9 cellular contexts compared by ENCODE assay signal in the genomic region with DNA sequence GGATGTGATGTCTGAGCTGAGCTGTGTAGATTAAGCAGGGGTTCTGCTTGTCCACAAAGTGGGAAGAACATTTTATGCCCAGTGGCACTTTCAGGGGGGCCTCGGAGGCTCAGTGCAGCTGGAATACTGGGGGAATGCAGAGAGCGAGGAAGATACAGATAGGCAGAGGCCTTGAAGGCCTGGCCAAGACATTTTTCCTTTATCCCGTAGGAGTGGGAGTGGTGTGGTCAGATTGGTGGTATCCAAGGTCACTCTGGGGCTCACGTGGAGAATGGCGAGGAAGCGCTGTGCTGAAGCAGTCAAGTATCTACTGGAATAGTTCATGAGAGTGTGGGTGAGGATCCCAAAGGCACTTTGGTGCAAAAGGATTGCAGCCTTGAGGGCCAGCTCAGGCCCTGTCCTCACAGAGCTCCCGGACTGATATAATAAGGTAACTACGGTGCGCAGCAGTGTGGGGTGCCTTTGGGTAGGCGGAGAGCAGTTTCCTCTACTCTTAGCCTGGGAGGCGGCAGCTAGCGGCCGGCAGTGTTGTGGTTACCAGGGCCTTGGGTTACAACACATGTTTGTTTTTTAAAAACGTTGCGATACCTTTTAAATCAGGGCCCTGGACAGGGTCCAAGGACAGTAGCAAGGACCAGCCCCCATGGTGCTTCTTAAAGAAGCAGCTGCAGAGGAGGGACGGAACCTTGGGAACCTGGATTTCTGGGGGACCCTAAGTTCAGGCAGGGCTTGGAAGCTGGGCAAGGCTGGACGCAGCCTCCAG. TPM values are rescaled to one million over a fixed set of nuclear protein-coding genes. Genes with fewer than 3 reads are reported as not detected.
DNase-seq lines count a peak whose midpoint lies in the region; ATAC-seq lines count a peak whose summit lies in the region.
"Had no signal": no experiment of that assay in that cellular context is flagged by ENCODE, and none has a peak within 500 bp of the region (broad histone marks: within the 10 kb centered on the region; RNA-seq: fewer than 3 reads in every experiment).

No MANE protein-coding gene starts in this region.

- no peaks in the 10 kb centered on the region for H3K36me3 ChIP-seq in aorta (ENCODE audit: control insufficient read depth in 1 of 2, insufficient read depth in 2 of 2, low read length in 1 of 2)

- H3K27ac Mint-ChIP-seq in activated CD8-positive, alpha-beta memory T cell treated with anti-CD3 and anti-CD28 coated beads, Interleukin-2, amount 10 ng/mL, durations not matched to agents 7 days and 5 days: peak overlapping the region; percentile 34

- 64 to 71% methylated on average over 17 of the region's 17 CpGs for WGBS in aorta, 2 donors

- H3K9me3 Mint-ChIP-seq in activated CD8-positive, alpha-beta memory T cell treated with anti-CD3 and anti-CD28 coated beads, Interleukin-2, amount 10 ng/mL, durations not matched to agents 7 days and 5 days (ENCODE audit: low read depth): no peaks in the 10 kb centered on the region

- H3K27ac ChIP-seq in aorta (ENCODE audit: low read depth in 1 of 2, low read length in 2 of 2): no peak overlapping the region
- H3K27ac ChIP-seq: HL-60 had no signal

- CTCF ChIA-PET in activated CD8-positive, alpha-beta memory T cell treated with anti-CD3 and anti-CD28 coated beads, Interleukin-2, amount 10 ng/mL, durations not matched to agents 7 days and 5 days (lab: Charles Lee): interaction anchor here (0.7 to 2.3 kb wide), 10 partner anchors 11 to 119 kb away, joined by 3 to 32 read pairs (median 4); partner anchors contain the start of gene CCDC69

- H3K4me3 ChIP-seq in aorta (ENCODE audit: low read length in 2 of 2): no peak overlapping the region

- no peaks in the 10 kb centered on the region for H3K4me1 ChIP-seq in aorta (ENCODE audit: control insufficient read depth in 1 of 2, insufficient read depth in 2 of 2, low read length in 2 of 2)

- peak; percentile 65 for ATAC-seq in GM19025 (IDR thresholded peaks at IDR 0.05; ENCODE audit: low read depth, unreplicated experiment)
- ATAC-seq in HG03097 (IDR thresholded peaks at IDR 0.05; ENCODE audit: low FRiP score, unreplicated experiment): peak; percentile 41
- peak; percentile 66 for ATAC-seq in activated CD8-positive, alpha-beta memory T cell treated with anti-CD3 and anti-CD28 coated beads, Interleukin-2, amount 10 ng/mL, durations not matched to agents 7 days and 5 days
- peak; percentile 72 for ATAC-seq in aorta (ENCODE audit: low FRiP score)

- no peak overlapping the region for H3K4me3 Mint-ChIP-seq in activated CD8-positive, alpha-beta memory T cell treated with anti-CD3 and anti-CD28 coated beads, Interleukin-2, amount 10 ng/mL, durations not matched to agents 7 days and 5 days

- peak; percentile 40 for DNase-seq in AG20443 (ENCODE audit: low spot score)
- DNase-seq in activated CD8-positive, alpha-beta memory T cell treated with anti-CD3 and anti-CD28 coated beads, Interleukin-2, amount 10 ng/mL, durations not matched to agents 7 days and 5 days: peak; percentile 66
- DNase-seq in left kidney (ENCODE audit: low read depth, low spot score): peak; percentile 71
- peak in 1 of 2 donors; percentile 67 for DNase-seq in aorta
- no peak for DNase-seq in NCI-H187 (lab: John Stamatoyannopoulos, UW)
- DNase-seq in C1 segment of cervical spinal cord (lab: John Stamatoyannopoulos, UW): no peak

- H3K9me3 ChIP-seq in aorta (ENCODE audit: control insufficient read depth, low read length): no peaks in the 10 kb centered on the region

- H3K36me3 Mint-ChIP-seq in activated CD8-positive, alpha-beta memory T cell treated with anti-CD3 and anti-CD28 coated beads, Interleukin-2, amount 10 ng/mL, durations not matched to agents 7 days and 5 days: no peaks in the 10 kb centered on the region

- H3K4me1 Mint-ChIP-seq in activated CD8-positive, alpha-beta memory T cell treated with anti-CD3 and anti-CD28 coated beads, Interleukin-2, amount 10 ng/mL, durations not matched to agents 7 days and 5 days: peaks cover 35% of the 10 kb centered on the region

- no peaks in the 10 kb centered on the region for H3K27me3 Mint-ChIP-seq in activated CD8-positive, alpha-beta memory T cell treated with anti-CD3 and anti-CD28 coated beads, Interleukin-2, amount 10 ng/mL, durations not matched to agents 7 days and 5 days

- no peaks in the 10 kb centered on the region for H3K27me3 ChIP-seq in aorta (ENCODE audit: control insufficient read depth in 1 of 2, insufficient read depth in 2 of 2, low read length in 1 of 2)

- intact Hi-C loops in aorta (cut with DNase I): loop anchor here (5.0 kb wide), 1 partner anchor 107 kb away; no protein-coding TSS in a partner anchor

RNA-seq across cellular contexts. Expression of gene CCDC69, which starts 10.8 kb away (rescaled TPM):
- 10 to 100 TPM; 73.1 to 89.1 TPM for total RNA-seq in activated CD8-positive, alpha-beta memory T cell treated with anti-CD3 and anti-CD28 coated beads, Interleukin-2, amount 10 ng/mL, durations not matched to agents 7 days and 5 days
- total RNA-seq in aorta: 10 to 100 TPM; 51.9 to 70.7 TPM
- polyA plus RNA-seq in aorta: 10 to 100 TPM in 1 of 2 donors, 1 to 10 TPM in 1; 9.8 to 37.2 TPM

RNA-seq across cellular contexts. Expression of gene GM2A, which starts 18.3 kb away (rescaled TPM):
- total RNA-seq in activated CD8-positive, alpha-beta memory T cell treated with anti-CD3 and anti-CD28 coated beads, Interleukin-2, amount 10 ng/mL, durations not matched to agents 7 days and 5 days: 10 to 100 TPM; 13.4 to 18.7 TPM
- 10 to 100 TPM; 25.0 to 32.7 TPM for total RNA-seq in aorta
- polyA plus RNA-seq in aorta: 10 to 100 TPM; 13.7 to 17.2 TPM

Comparison
In these comparisons a context has a peak if more than half of its experiments do, and no peak if none do; other contexts are left out.
1. DNase-seq: peak in AG20443 (single experiment), activated CD8-positive, alpha-beta memory T cell treated with anti-CD3 and anti-CD28 coated beads, Interleukin-2, amount 10 ng/mL, durations not matched to agents 7 days and 5 days (single experiment) and left kidney (single experiment); none in NCI-H187 (0 of 2) and C1 segment of cervical spinal cord (0 of 14).
2. Peak in every context shown above with its lines, with median percentiles within 50 percentile points of each other: ATAC-seq.